In the genomic region with DNA sequence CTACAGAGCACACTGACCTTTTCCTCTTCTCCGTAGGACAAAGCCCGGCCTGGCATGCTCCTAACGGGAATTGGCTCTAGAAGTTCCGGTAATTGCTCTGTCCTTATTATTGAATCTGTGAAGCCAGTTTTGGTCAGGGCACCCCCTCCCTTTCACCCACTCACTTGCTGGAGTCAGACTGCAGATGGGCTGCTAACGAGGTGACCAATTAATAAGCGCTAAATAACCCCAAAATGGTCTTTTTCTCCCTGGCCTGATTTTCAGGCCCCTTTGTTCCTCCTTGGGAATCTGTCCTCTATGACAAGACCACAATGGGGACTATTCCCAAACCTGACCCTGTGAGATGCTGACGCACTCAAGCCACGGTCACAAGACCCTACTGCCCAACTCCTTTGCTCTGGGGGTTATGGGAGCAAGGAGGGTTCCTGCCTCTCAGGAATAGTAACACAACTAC, we compare ENCODE assay signal across 17 cellular contexts.
DNase-seq lines count a peak whose midpoint lies in the region; ATAC-seq lines count a peak whose summit lies in the region.
"Had no signal": no experiment of that assay in that cellular context is flagged by ENCODE, and none has a peak within 500 bp of the region (broad histone marks: within the 10 kb centered on the region; RNA-seq: fewer than 3 reads in every experiment).

No MANE protein-coding gene starts in this region.

- H3K4me3 Mint-ChIP-seq in stimulated activated memory B cell treated with anti-CD40 and anti-IgM and Interleukin-4, amounts not matched to agents 10 μg/mL and 1 μg/mL and 100 μg/mL, for 72 hours: no peak overlapping the region
- H3K4me3 Mint-ChIP-seq: CD4-positive, alpha-beta T cell had no signal

- peak overlapping the region; percentile 12 for H3K27ac ChIP-seq in cingulate gyrus (ENCODE audit: low read depth, low read length)
- H3K27ac ChIP-seq: 22Rv1 had no signal

- no peaks in the 10 kb centered on the region for H3K36me3 Mint-ChIP-seq in stimulated activated memory B cell treated with anti-CD40 and anti-IgM and Interleukin-4, amounts not matched to agents 10 μg/mL and 1 μg/mL and 100 μg/mL, for 72 hours

- DNase-seq in Ammon's horn (ENCODE audit: low spot score) (peak; percentile 72), inferior parietal cortex (ENCODE audit: extremely low spot score) (peak; percentile 14), nucleus accumbens (lab: John Stamatoyannopoulos, UW) (peak in 37 of 56 donors; percentile 3 to 95 (median 54)), EL (no peak), NCI-H82 (lab: John Stamatoyannopoulos, UW) (no peak)
- DNase-seq in stimulated activated CD4-positive, alpha-beta T cell treated with anti-CD3 and anti-CD28 coated beads, Interleukin-12 subunit alpha, Interleukin-12 subunit beta, amount 100 ng/mL, for 4 hours: no peak
- DNase-seq: BE2C; CD4-positive, alpha-beta T cell; MV-4-11; NCI-H1436; NCI-H2029 treated with DMSO at 0.1 percent for 48 hours; NCI-H510A treated with DMSO at 0.1 percent for 48 hours had no signal

- H3K4me1 Mint-ChIP-seq in stimulated activated memory B cell treated with anti-CD40 and anti-IgM and Interleukin-4, amounts not matched to agents 10 μg/mL and 1 μg/mL and 100 μg/mL, for 72 hours: no peaks in the 10 kb centered on the region

- H3K27ac Mint-ChIP-seq in stimulated activated memory B cell treated with anti-CD40 and anti-IgM and Interleukin-4, amounts not matched to agents 10 μg/mL and 1 μg/mL and 100 μg/mL, for 72 hours: no peak overlapping the region
- H3K27ac Mint-ChIP-seq: CD4-positive, alpha-beta T cell had no signal

- H3K27me3 Mint-ChIP-seq in stimulated activated memory B cell treated with anti-CD40 and anti-IgM and Interleukin-4, amounts not matched to agents 10 μg/mL and 1 μg/mL and 100 μg/mL, for 72 hours: peaks cover 28% of the 10 kb centered on the region

- no peak for ATAC-seq in stimulated activated memory B cell treated with anti-CD40 and anti-IgM and Interleukin-4, amounts not matched to agents 10 μg/mL and 1 μg/mL and 100 μg/mL, for 72 hours
- ATAC-seq: K562, Panc1 had no signal

- peaks cover 8% of the 10 kb centered on the region for H3K9me3 Mint-ChIP-seq in stimulated activated memory B cell treated with anti-CD40 and anti-IgM and Interleukin-4, amounts not matched to agents 10 μg/mL and 1 μg/mL and 100 μg/mL, for 72 hours

Comparison
In these comparisons a context has a peak if more than half of its experiments do, and no peak if none do; other contexts are left out.
1. DNase-seq: peak in Ammon's horn (single experiment), inferior parietal cortex (single experiment) and nucleus accumbens (37 of 56); none in EL (single experiment), stimulated activated CD4-positive, alpha-beta T cell treated with anti-CD3 and anti-CD28 coated beads, Interleukin-12 subunit alpha, Interleukin-12 subunit beta, amount 100 ng/mL, for 4 hours (single experiment) and NCI-H82 (single experiment).